In the genomic region with DNA sequence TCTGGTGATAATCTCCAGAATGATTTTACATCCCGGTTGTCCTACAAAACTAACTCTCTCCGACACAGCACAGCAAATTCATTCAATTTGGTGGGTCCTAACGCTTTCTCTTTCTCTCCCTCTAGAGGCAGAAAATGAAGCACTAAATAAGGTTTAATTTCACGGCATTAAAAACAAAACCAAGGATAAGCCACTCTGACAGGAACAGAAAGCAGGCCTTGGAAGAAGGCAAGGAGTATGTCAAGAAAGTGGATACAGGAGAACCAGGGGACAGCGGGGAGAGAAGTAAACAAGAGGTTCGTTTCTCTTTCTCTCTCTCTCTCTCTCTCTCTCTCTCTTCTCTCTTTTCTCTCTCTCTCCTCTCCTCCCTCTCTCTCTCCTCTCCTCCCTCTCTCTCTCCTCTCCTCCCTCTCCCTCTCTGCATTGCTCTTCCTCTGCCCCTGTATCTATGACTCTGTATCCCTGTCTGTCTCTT, we compare ENCODE assay signal across 10 cellular contexts. TPM values are rescaled to one million over a fixed set of nuclear protein-coding genes. Genes with fewer than 3 reads are reported as not detected.
DNase-seq lines count a peak whose midpoint lies in the region; ATAC-seq, FAIRE-seq and TF ChIP-seq lines count a peak whose summit lies in the region.
"Had no signal": no experiment of that assay in that cellular context is flagged by ENCODE, and none has a peak within 500 bp of the region (broad histone marks: within the 10 kb centered on the region; RNA-seq: fewer than 3 reads in every experiment).

No MANE protein-coding gene starts in this region.

- peak; percentile 48 for FAIRE-seq in GM18507 (lab: Jason Lieb, UNC)
- FAIRE-seq: colon had no signal

- peaks cover 69 to 91% of the 10 kb centered on the region in 2 donors for H3K4me1 Mint-ChIP-seq in stimulated activated naive B cell treated with anti-CD40 and anti-IgM and Interleukin-4, amounts not matched to agents 10 μg/mL and 1 μg/mL and 100 μg/mL, for 72 hours
- H3K4me1 Mint-ChIP-seq in activated T-cell treated with anti-CD3 and anti-CD28 coated beads, Interleukin-2, amount 50 U/mL, for 72 hours (ENCODE audit: low read depth): no peaks in the 10 kb centered on the region

- H3K9me2 ChIP-seq in SK-N-SH: no peaks in the 10 kb centered on the region

- peak; percentile 71 for ATAC-seq in left ventricle myocardium superior
- ATAC-seq in stimulated activated naive B cell treated with anti-CD40 and anti-IgM and Interleukin-4, amounts not matched to agents 10 μg/mL and 1 μg/mL and 100 μg/mL, for 72 hours (replicated peaks): no peak
- ATAC-seq in activated T-cell treated with anti-CD3 and anti-CD28 coated beads, Interleukin-2, amount 50 U/mL, for 72 hours (replicated peaks in 1 of 2): no peak

- no peak overlapping the region for H3K27ac ChIP-seq in SK-N-SH (ENCODE audit: low read depth in 2 of 2, low read length in 1 of 2)

- peaks cover 0 to 3% of the 10 kb centered on the region in 2 experiments; a peak in 1 of 4 replicates for H3K4me1 ChIP-seq in SK-N-SH (ENCODE audit: control insufficient read depth in 1 of 2, insufficient read depth in 2 of 2, low read depth in 1 of 2, low read length in 1 of 2)

- POLR2A ChIA-PET in SK-N-SH (lab: Yijun Ruan, JAX): no interaction called here

- peak overlapping the region; percentile 76; the same call in 1 of the 2 replicates for H2AFZ ChIP-seq in SK-N-SH (ENCODE audit: low read depth)

- H4K20me1 ChIP-seq in SK-N-SH (ENCODE audit: insufficient read depth): no peaks in the 10 kb centered on the region

- H3K4me2 ChIP-seq in SK-N-SH: peak overlapping the region; percentile 68

- peak; percentile 59 for TF ChIP-seq CTCF in SK-N-SH (IDR thresholded peaks at IDR 0.05)

- 35% methylated on average over 6 of the region's 6 CpGs for WGBS in SK-N-SH (ENCODE audit: low lambda C conversion rate)

- H3K36me3 Mint-ChIP-seq in stimulated activated naive B cell treated with anti-CD40 and anti-IgM and Interleukin-4, amounts not matched to agents 10 μg/mL and 1 μg/mL and 100 μg/mL, for 72 hours: peaks cover 18 to 36% of the 10 kb centered on the region in 2 donors
- no peaks in the 10 kb centered on the region for H3K36me3 Mint-ChIP-seq in activated T-cell treated with anti-CD3 and anti-CD28 coated beads, Interleukin-2, amount 50 U/mL, for 72 hours (ENCODE audit: insufficient read depth in 2 of 2)

- TF ChIP-seq EP300 in SK-N-SH (IDR thresholded peaks at IDR 0.05; ENCODE audit: borderline replicate concordance in 1 of 2, low read depth in 1 of 2, low read length in 1 of 2): no peak

- H3K36me3 ChIP-seq in SK-N-SH (replicated peaks in 1 of 2; ENCODE audit: control insufficient read depth in 1 of 2, insufficient read depth in 2 of 2, low read length in 1 of 2): no peaks in the 10 kb centered on the region

- TF ChIP-seq RAD21 in SK-N-SH (IDR thresholded peaks at IDR 0.05; ENCODE audit: low read length): peak; percentile 67

- H3K27me3 ChIP-seq in SK-N-SH (ENCODE audit: insufficient read depth): no peaks in the 10 kb centered on the region

- peak overlapping the region; percentile 82 to 88 for H3K4me3 Mint-ChIP-seq in stimulated activated naive B cell treated with anti-CD40 and anti-IgM and Interleukin-4, amounts not matched to agents 10 μg/mL and 1 μg/mL and 100 μg/mL, for 72 hours
- H3K4me3 Mint-ChIP-seq in activated T-cell treated with anti-CD3 and anti-CD28 coated beads, Interleukin-2, amount 50 U/mL, for 72 hours: peak overlapping the region in 1 of 2 donors; percentile 36

- peak overlapping the region; percentile 98 for H3K27ac Mint-ChIP-seq in stimulated activated naive B cell treated with anti-CD40 and anti-IgM and Interleukin-4, amounts not matched to agents 10 μg/mL and 1 μg/mL and 100 μg/mL, for 72 hours
- no peak overlapping the region for H3K27ac Mint-ChIP-seq in activated T-cell treated with anti-CD3 and anti-CD28 coated beads, Interleukin-2, amount 50 U/mL, for 72 hours

- H3K9me3 ChIP-seq in SK-N-SH: no peaks in the 10 kb centered on the region

- no peaks in the 10 kb centered on the region for H3K79me2 ChIP-seq in SK-N-SH (ENCODE audit: insufficient read depth)

- no peaks in the 10 kb centered on the region for H3K9me3 Mint-ChIP-seq in stimulated activated naive B cell treated with anti-CD40 and anti-IgM and Interleukin-4, amounts not matched to agents 10 μg/mL and 1 μg/mL and 100 μg/mL, for 72 hours
- H3K9me3 Mint-ChIP-seq in activated T-cell treated with anti-CD3 and anti-CD28 coated beads, Interleukin-2, amount 50 U/mL, for 72 hours: no peaks in the 10 kb centered on the region

- peak overlapping the region in 1 of 2 experiments; percentile 17; a peak in 2 of 4 replicates for H3K4me3 ChIP-seq in SK-N-SH (ENCODE audit: low read depth in 2 of 2, low read length in 1 of 2)

- intact Hi-C loops in left ventricle myocardium superior (cut with micrococcal nuclease): no loop called here

- H3K27me3 Mint-ChIP-seq in stimulated activated naive B cell treated with anti-CD40 and anti-IgM and Interleukin-4, amounts not matched to agents 10 μg/mL and 1 μg/mL and 100 μg/mL, for 72 hours: no peaks in the 10 kb centered on the region
- peaks cover 75% of the 10 kb centered on the region for H3K27me3 Mint-ChIP-seq in activated T-cell treated with anti-CD3 and anti-CD28 coated beads, Interleukin-2, amount 50 U/mL, for 72 hours (ENCODE audit: low read depth)

- H3F3A ChIP-seq in SK-N-SH (replicated peaks; ENCODE audit: insufficient read depth): no peaks in the 10 kb centered on the region

- DNase-seq in GM18507 (ENCODE audit: extremely low spot score, insufficient read length, low read depth) (no peak), SK-N-SH (peak; percentile 39), left ventricle myocardium superior (no peak), NCI-H1930 (lab: John Stamatoyannopoulos, UW) (no peak), T-helper 9 cell (no peak)
- no peak for DNase-seq in stimulated activated naive B cell treated with anti-CD40 and anti-IgM and Interleukin-4, amounts not matched to agents 10 μg/mL and 1 μg/mL and 100 μg/mL, for 72 hours
- DNase-seq in activated CD4-positive, alpha-beta T cell treated with anti-CD3 and anti-CD28 coated beads for 4 hours: no peak
- no peak for DNase-seq in activated T-cell treated with anti-CD3 and anti-CD28 coated beads, Interleukin-2, amount 50 U/mL, for 72 hours
- DNase-seq: stimulated activated naive CD4-positive, alpha-beta T cell treated with Interleukin-2 at 50 U/mL for 16 hours had no signal

- no peak overlapping the region for H3K9ac ChIP-seq in SK-N-SH

- CTCF ChIA-PET in SK-N-SH (lab: Yijun Ruan, JAX): no interaction called here

TF ChIP-seq in SK-N-SH, 30 proteins besides CTCF, POLR2A, EP300 and RAD21:
- TF ChIP-seq SIN3A (IDR thresholded peaks at IDR 0.05; ENCODE audit: borderline replicate concordance, low read depth, low read length) (no peak), MXI1 (IDR thresholded peaks at IDR 0.05; ENCODE audit: low read depth, low read length) (no peak), CHD2 (IDR thresholded peaks at IDR 0.05; ENCODE audit: low read length, partially characterized antibody) (no peak), MEF2A (IDR thresholded peaks at IDR 0.05; ENCODE audit: borderline replicate concordance, low read depth) (no peak), SMC3 (IDR thresholded peaks at IDR 0.05; ENCODE audit: low read depth, low read length) (peak; percentile 51)
- TF ChIP-seq, protein P1, sequence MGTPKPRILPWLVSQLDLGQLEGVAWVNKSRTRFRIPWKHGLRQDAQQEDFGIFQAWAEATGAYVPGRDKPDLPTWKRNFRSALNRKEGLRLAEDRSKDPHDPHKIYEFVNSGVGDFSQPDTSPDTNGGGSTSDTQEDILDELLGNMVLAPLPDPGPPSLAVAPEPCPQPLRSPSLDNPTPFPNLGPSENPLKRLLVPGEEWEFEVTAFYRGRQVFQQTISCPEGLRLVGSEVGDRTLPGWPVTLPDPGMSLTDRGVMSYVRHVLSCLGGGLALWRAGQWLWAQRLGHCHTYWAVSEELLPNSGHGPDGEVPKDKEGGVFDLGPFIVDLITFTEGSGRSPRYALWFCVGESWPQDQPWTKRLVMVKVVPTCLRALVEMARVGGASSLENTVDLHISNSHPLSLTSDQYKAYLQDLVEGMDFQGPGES (IDR thresholded peaks at IDR 0.05; ENCODE audit: low read depth, low read length): no peak

RNA-seq across cellular contexts. Expression of a gene that starts 49.8 kb away (rescaled TPM):
- polyA plus RNA-seq in SK-N-SH (2012; rRNA removed): 0.26 and 0.36 TPM in 2 replicates
- 0.23 and 0.33 TPM in 2 replicates for polyA plus RNA-seq in SK-N-SH (2012; cell fraction: cytosol; rRNA removed)
- 0.42 TPM in 2 replicates for polyA plus RNA-seq in SK-N-SH (2012; cell fraction: nucleus; rRNA removed)
- 8.5 TPM for total RNA-seq in left ventricle myocardium superior
- 1 to 10 TPM; 1.3 to 1.4 TPM for total RNA-seq in activated T-cell treated with anti-CD3 and anti-CD28 coated beads, Interleukin-2, amount 50 U/mL, for 72 hours
